Comparison of ENCODE assay signal across 21 cellular contexts in the genomic region with DNA sequence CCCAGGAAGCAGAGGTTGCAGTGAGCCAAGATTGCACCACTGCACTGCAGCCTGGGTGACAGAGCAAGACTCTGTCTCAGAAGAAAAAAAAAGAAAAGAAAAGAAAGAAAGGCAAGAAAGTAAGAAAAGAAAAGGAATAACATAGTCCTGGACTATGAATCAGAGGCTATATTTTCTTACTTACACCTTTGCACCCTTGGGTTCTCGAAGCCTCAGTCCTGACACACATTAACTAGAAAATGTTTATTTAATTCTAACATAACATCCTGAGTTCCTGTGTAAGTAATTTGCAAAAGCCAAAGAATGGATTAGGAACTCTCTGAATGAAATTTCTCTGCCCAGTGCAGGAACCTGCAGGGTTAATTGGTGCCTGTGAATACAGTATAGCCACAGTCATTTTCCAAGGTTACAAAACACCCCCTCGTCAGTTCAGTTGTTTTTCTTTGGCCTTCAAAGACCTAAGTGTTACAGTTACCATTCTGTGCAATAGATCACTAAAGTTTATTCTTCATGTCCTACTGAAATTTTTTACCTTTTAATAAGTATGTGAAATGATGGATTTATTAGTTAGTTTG.
"Had no signal": no experiment of that assay in that cellular context is flagged by ENCODE, and none has a peak within 500 bp of the region (broad histone marks: within the 10 kb centered on the region; RNA-seq: fewer than 3 reads in every experiment).

No MANE protein-coding gene starts in this region.

- DNase-seq: KBM-7, MG63, NCI-H1092, NCI-H1105 treated with DMSO at 0.1 percent for 48 hours, NCI-H1417 treated with DMSO at 0.1 percent for 48 hours, NCI-H146, NCI-H1694 treated with DMSO at 0.1 percent for 48 hours, NCI-H1930, NCI-H2081, NCI-H2171, NCI-H226, NCI-H446, NCI-H510A, NCI-H524 treated with DMSO at 0.1 percent for 48 hours, NCI-H69, NCI-H774, Right ventricle myocardium superior, RPMI8226, SIG-M5 had no signal

- H3K27ac ChIP-seq: SJSA1, SK-N-MC had no signal
